17 cellular contexts compared by ENCODE assay signal in genomic region chr12:63823040-63823439, GRCh38. TPM values are rescaled to one million over a fixed set of nuclear protein-coding genes. Genes with fewer than 3 reads are reported as not detected.
A peak's percentile ranks its signal among the peaks of the same experiment; 100 is the strongest.
DNase-seq lines count a peak whose midpoint lies in the region; ATAC-seq, FAIRE-seq and TF ChIP-seq lines count a peak whose summit lies in the region.
"Had no signal": no experiment of that assay in that cellular context is flagged by ENCODE, and none has a peak within 500 bp of the region (broad histone marks: within the 10 kb centered on the region; RNA-seq: fewer than 3 reads in every experiment).

No MANE protein-coding gene starts in this region.

- ATAC-seq in stimulated activated effector memory CD8-positive, alpha-beta T cell treated with anti-CD3 and anti-CD28 coated beads, Interleukin-12 subunit alpha, Interleukin-12 subunit beta, amount 100 ng/mL, for 72 hours = peak; percentile 40

- H3K36me3 ChIP-seq in Karpas-422 (ENCODE audit: insufficient read depth, low read length) = no peaks in the 10 kb centered on the region
- H3K36me3 ChIP-seq in bronchial epithelial cell (ENCODE audit: control insufficient read depth, insufficient read depth, low read length) = no peaks in the 10 kb centered on the region

- TF ChIP-seq CTCF in bronchial epithelial cell (IDR thresholded peaks at IDR 0.05; ENCODE audit: insufficient read depth, low read length, severe bottlenecking) = no peak
- no peak for TF ChIP-seq CTCF in GM10266 (IDR thresholded peaks at IDR 0.05; ENCODE audit: control insufficient read depth, insufficient read depth, low read depth, missing control alignments)

- no peaks in the 10 kb centered on the region for H4K20me1 ChIP-seq in Karpas-422 (ENCODE audit: insufficient read depth, low read depth, low read length)

- no peaks in the 10 kb centered on the region for H3K36me3 Mint-ChIP-seq in stimulated activated effector memory CD8-positive, alpha-beta T cell treated with anti-CD3 and anti-CD28 coated beads, Interleukin-12 subunit alpha, Interleukin-12 subunit beta, amount 100 ng/mL, for 72 hours

- H3K4me2 ChIP-seq in Karpas-422 (ENCODE audit: low read depth, low read length, poor library complexity, severe bottlenecking) = no peak overlapping the region

- peaks cover 10% of the 10 kb centered on the region for H3K9me3 Mint-ChIP-seq in stimulated activated effector memory CD8-positive, alpha-beta T cell treated with anti-CD3 and anti-CD28 coated beads, Interleukin-12 subunit alpha, Interleukin-12 subunit beta, amount 100 ng/mL, for 72 hours

- H2AFZ ChIP-seq in Karpas-422 (ENCODE audit: low read length) = no peak overlapping the region

- in situ Hi-C loops in G401 (cut with HindIII; ENCODE audit: low sequenced_read_pairs) = loop anchor here (25.0 kb wide), 1 partner anchor 439 kb away; no protein-coding TSS in a partner anchor

- FAIRE-seq in bronchial epithelial cell (lab: Jason Lieb, UNC) = peak; percentile 86

- H3K27ac ChIP-seq in Karpas-422 (ENCODE audit: low read length) = no peak overlapping the region
- H3K27ac ChIP-seq: SK-N-MC had no signal

- no peak overlapping the region for H3K9ac ChIP-seq in Karpas-422 (ENCODE audit: low read length)

- no peaks in the 10 kb centered on the region for H3K9me2 ChIP-seq in Karpas-422 (replicated peaks; ENCODE audit: insufficient read depth, low read length)

- no peak overlapping the region for H3K4me3 ChIP-seq in Karpas-422 (ENCODE audit: low read length)
- H3K4me3 ChIP-seq in bronchial epithelial cell (ENCODE audit: low read depth, low read length) = no peak overlapping the region
- H3K4me3 ChIP-seq: SK-N-MC had no signal

- H3K4me1 ChIP-seq in Karpas-422 (ENCODE audit: low read length) = no peaks in the 10 kb centered on the region

- peak; percentile 45 for DNase-seq in NCI-H345 (lab: John Stamatoyannopoulos, UW)
- DNase-seq in NCI-H345 treated with DMSO at 0.1 percent for 48 hours (lab: John Stamatoyannopoulos, UW; ENCODE audit: unreplicated experiment) = no peak
- peak; percentile 39 for DNase-seq in Karpas-422
- DNase-seq in bronchial epithelial cell (ENCODE audit: low read depth) = no peak
- no peak for DNase-seq in stimulated activated effector memory CD8-positive, alpha-beta T cell treated with anti-CD3 and anti-CD28 coated beads, Interleukin-12 subunit alpha, Interleukin-12 subunit beta, amount 100 ng/mL, for 72 hours (ENCODE audit: low spot score in 2 of 2)
- no peak for DNase-seq in stimulated activated naive CD4-positive, alpha-beta T cell (lab: John Stamatoyannopoulos, UW)
- DNase-seq in GM10266 (ENCODE audit: extremely low spot score) = no peak
- DNase-seq in G401 (ENCODE audit: low spot score) = no peak
- DNase-seq: 8988T, COR-L47, H7, NCI-H1048, NCI-H1436 treated with DMSO at 0.1 percent for 48 hours, NCI-H2029, NCI-H446 treated with DMSO at 0.1 percent for 48 hours, OCI-M1 had no signal

- no peaks in the 10 kb centered on the region for H3K9me3 ChIP-seq in Karpas-422 (ENCODE audit: low read length)

- no peak overlapping the region for H3K27ac Mint-ChIP-seq in stimulated activated effector memory CD8-positive, alpha-beta T cell treated with anti-CD3 and anti-CD28 coated beads, Interleukin-12 subunit alpha, Interleukin-12 subunit beta, amount 100 ng/mL, for 72 hours

- H3K79me2 ChIP-seq in Karpas-422 (ENCODE audit: low read length) = no peaks in the 10 kb centered on the region

- no peak overlapping the region for H3K4me3 Mint-ChIP-seq in stimulated activated effector memory CD8-positive, alpha-beta T cell treated with anti-CD3 and anti-CD28 coated beads, Interleukin-12 subunit alpha, Interleukin-12 subunit beta, amount 100 ng/mL, for 72 hours

- H3K27me3 ChIP-seq in Karpas-422 (ENCODE audit: low read length) = no peaks in the 10 kb centered on the region
- H3K27me3 ChIP-seq in bronchial epithelial cell (ENCODE audit: control insufficient read depth, insufficient read depth, low read length) = no peaks in the 10 kb centered on the region

- peaks cover 9% of the 10 kb centered on the region for H3K4me1 Mint-ChIP-seq in stimulated activated effector memory CD8-positive, alpha-beta T cell treated with anti-CD3 and anti-CD28 coated beads, Interleukin-12 subunit alpha, Interleukin-12 subunit beta, amount 100 ng/mL, for 72 hours

RNA-seq across cellular contexts. Expression of gene SRGAP1, which starts 21.5 kb away (rescaled TPM):
- 0.14 TPM in 1 of 2 replicates, not detected in the other for total RNA-seq in Karpas-422 (2014; rRNA removed; shearing (Covaris generic); ENCODE audit: low replicate concordance)
- 4.5 and 6.1 TPM in 2 replicates for total RNA-seq in bronchial epithelial cell
- 0.10 and 0.12 TPM in 2 replicates for total RNA-seq in G401 (2014; rRNA removed; shearing (Covaris generic))

RNA-seq across cellular contexts. Expression of gene RXYLT1, which starts 43.3 kb away (rescaled TPM):
- 27.4 and 31.3 TPM in 2 replicates for total RNA-seq in Karpas-422 (2014; rRNA removed; shearing (Covaris generic); ENCODE audit: low replicate concordance)
- 11.4 and 18.7 TPM in 2 replicates for total RNA-seq in bronchial epithelial cell
- total RNA-seq in G401 (2014; rRNA removed; shearing (Covaris generic)) = 14.6 and 23.0 TPM in 2 replicates

Comparison
In these comparisons a context has a peak if more than half of its experiments do, and no peak if none do; other contexts are left out.
1. DNase-seq: peak in NCI-H345 (single experiment) and Karpas-422 (single experiment); none in NCI-H345 treated with DMSO at 0.1 percent for 48 hours (single experiment), bronchial epithelial cell (single experiment), stimulated activated effector memory CD8-positive, alpha-beta T cell treated with anti-CD3 and anti-CD28 coated beads, Interleukin-12 subunit alpha, Interleukin-12 subunit beta, amount 100 ng/mL, for 72 hours (0 of 2), stimulated activated naive CD4-positive, alpha-beta T cell (0 of 6), GM10266 (single experiment) and G401 (single experiment).